Comparison of ENCODE assay signal across 17 cellular contexts in the genomic region with DNA sequence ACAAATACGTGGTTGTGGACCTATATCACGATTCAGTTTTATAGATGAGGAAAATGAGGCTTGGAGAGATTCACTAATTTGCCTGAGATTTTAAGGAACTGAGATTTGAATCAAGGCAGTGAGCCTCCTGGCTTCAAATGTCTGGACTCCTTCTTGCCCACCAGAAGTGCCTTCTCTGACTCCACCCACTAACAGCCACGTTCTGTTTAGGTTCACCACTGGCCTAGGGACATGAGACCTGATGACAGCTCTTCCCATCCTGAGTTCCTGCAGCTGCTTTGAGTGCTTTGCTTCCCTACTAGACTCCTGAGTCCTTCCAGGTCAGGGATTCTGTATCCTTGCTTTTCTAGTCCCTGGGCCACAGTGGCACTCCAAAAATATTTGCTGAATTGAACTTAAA. TPM values are rescaled to one million over a fixed set of nuclear protein-coding genes. Genes with fewer than 3 reads are reported as not detected.
DNase-seq lines count a peak whose midpoint lies in the region; ATAC-seq and TF ChIP-seq lines count a peak whose summit lies in the region.
"Had no signal": no experiment of that assay in that cellular context is flagged by ENCODE, and none has a peak within 500 bp of the region (broad histone marks: within the 10 kb centered on the region; RNA-seq: fewer than 3 reads in every experiment).

No MANE protein-coding gene starts in this region.

- H2BK15ac ChIP-seq in mesendoderm (replicated peaks; ENCODE audit: low read depth): no peak overlapping the region

- H2BK5ac ChIP-seq in mesendoderm (ENCODE audit: low read length): no peak overlapping the region

- peaks cover 0 to 4% (median 0%) of the 10 kb centered on the region in 3 donors for H3K27me3 Mint-ChIP-seq in CD14-positive monocyte (ENCODE audit: low read depth in 3 of 3)
- H3K27me3 Mint-ChIP-seq in Calu3 (ENCODE audit: unreplicated experiment): no peaks in the 10 kb centered on the region
- H3K27me3 Mint-ChIP-seq: B cell had no signal

- H3K36me3 Mint-ChIP-seq in CD14-positive monocyte (peaks cover 82 to 97% of the 10 kb centered on the region in 2 donors), Calu3 (ENCODE audit: insufficient read depth, unreplicated experiment) (peaks cover 28% of the 10 kb centered on the region)

- no peaks in the 10 kb centered on the region for H3K79me2 ChIP-seq in mesendoderm (ENCODE audit: control insufficient read depth, insufficient read depth, low read length)

- no peak for ATAC-seq in GM21367 (IDR thresholded peaks at IDR 0.05; ENCODE audit: unreplicated experiment)
- no peak for ATAC-seq in HG02763 (IDR thresholded peaks at IDR 0.05; ENCODE audit: unreplicated experiment)
- ATAC-seq: CD8-positive, alpha-beta T cell; HepG2 had no signal

- no peak overlapping the region for H3K18ac ChIP-seq in mesendoderm (ENCODE audit: low read length)

- no peak overlapping the region for H4K8ac ChIP-seq in mesendoderm (ENCODE audit: low read depth, low read length)

- intact Hi-C loops in CD14-positive monocyte (cut with micrococcal nuclease): no loop called here
- intact Hi-C loops in Calu3 (cut with micrococcal nuclease; ENCODE audit: unreplicated experiment): no loop called here

- H2BK120ac ChIP-seq in mesendoderm (ENCODE audit: low read depth, low read length): no peak overlapping the region

- no peak for TF ChIP-seq CTCF in CD14-positive monocyte (IDR thresholded peaks at IDR 0.05)
- no peak for TF ChIP-seq CTCF in Calu3 (IDR thresholded peaks at IDR 0.05; ENCODE audit: unreplicated experiment)

- peak overlapping the region in 4 of 7 donors; percentile 30 to 75 (median 59) for H3K27ac Mint-ChIP-seq in CD14-positive monocyte
- H3K27ac Mint-ChIP-seq in Calu3 (ENCODE audit: unreplicated experiment): peak overlapping the region; percentile 23
- H3K27ac Mint-ChIP-seq: B cell; CD8-positive, alpha-beta T cell; H9 had no signal

- H3K4me2 ChIP-seq in mesendoderm (ENCODE audit: low read length): no peak overlapping the region
- H3K4me2 ChIP-seq: KMS-11 had no signal

- no peaks in the 10 kb centered on the region for H3K79me1 ChIP-seq in mesendoderm (ENCODE audit: low read length)

- H3K36me3 ChIP-seq in mesendoderm (ENCODE audit: control insufficient read depth, insufficient read depth, low read length): peaks cover 3% of the 10 kb centered on the region

- no peaks in the 10 kb centered on the region for H3K27me3 ChIP-seq in mesendoderm (ENCODE audit: insufficient read depth, low read length, poor library complexity)

- no peak overlapping the region for H3K56ac ChIP-seq in mesendoderm (ENCODE audit: low read length)

- H3K9me3 Mint-ChIP-seq in CD14-positive monocyte: no peaks in the 10 kb centered on the region
- no peaks in the 10 kb centered on the region for H3K9me3 Mint-ChIP-seq in Calu3 (ENCODE audit: low read depth, unreplicated experiment)
- H3K9me3 Mint-ChIP-seq: CD8-positive, alpha-beta T cell; H9 had no signal

- no peak overlapping the region for H3K4ac ChIP-seq in mesendoderm (ENCODE audit: low read depth, low read length)

- no peaks in the 10 kb centered on the region for H3K4me1 ChIP-seq in mesendoderm (ENCODE audit: control insufficient read depth, low read depth, low read length)

- no peak overlapping the region for H4K5ac ChIP-seq in mesendoderm (ENCODE audit: low read length)

- no peak overlapping the region for H3K27ac ChIP-seq in mesendoderm (ENCODE audit: low read depth, low read length)
- H3K27ac ChIP-seq: GM23248, KMS-11 had no signal

- no TSS peak for BruUV-seq in Calu3 (replicated peaks; lab: Mats Ljungman, UMichigan)

- WGBS in mesendoderm (ENCODE audit: extremely low coverage, insufficient coverage, low lambda C conversion rate): no CpG with 5 or more reads among the region's 3 CpGs

- no peak overlapping the region for H3K4me3 Mint-ChIP-seq in CD14-positive monocyte
- no peak overlapping the region for H3K4me3 Mint-ChIP-seq in Calu3 (ENCODE audit: low read depth, unreplicated experiment)
- H3K4me3 Mint-ChIP-seq: B cell; CD8-positive, alpha-beta T cell; H9 had no signal

- H3K9ac ChIP-seq in mesendoderm (ENCODE audit: low read length): no peak overlapping the region
- H3K9ac ChIP-seq: GM23248, KMS-11 had no signal

- no peak overlapping the region for H2AK5ac ChIP-seq in mesendoderm (ENCODE audit: low read length)

- no peak overlapping the region for H3K4me3 ChIP-seq in mesendoderm (ENCODE audit: low read length)
- H3K4me3 ChIP-seq: GM23248 had no signal

- peaks cover 3% of the 10 kb centered on the region for H3K4me1 Mint-ChIP-seq in CD14-positive monocyte
- peaks cover 24% of the 10 kb centered on the region for H3K4me1 Mint-ChIP-seq in Calu3 (ENCODE audit: low read depth, unreplicated experiment)
- H3K4me1 Mint-ChIP-seq: B cell had no signal

- H3K23ac ChIP-seq in mesendoderm (ENCODE audit: low read length): no peak overlapping the region

- CTCF ChIA-PET in Calu3 (lab: Charles Lee): no interaction called here

- DNase-seq in CD14-positive monocyte (ENCODE audit: low spot score) (no peak), Calu3 (no peak), SK-N-DZ (ENCODE audit: low spot score) (peak; percentile 18), mesendoderm (peak; percentile 27), glomerular visceral epithelial cell (ENCODE audit: extremely low spot score) (no peak), dermis blood vessel endothelial cell (no peak)
- DNase-seq: C1 segment of cervical spinal cord; CD8-positive, alpha-beta T cell; COR-L47; GM23248; H9 had no signal

RNA-seq across cellular contexts. Expression of a gene that starts 57.1 kb away (rescaled TPM):
- 100 to 1,000 TPM; 543 to 876 TPM for polyA plus RNA-seq in CD14-positive monocyte
- total RNA-seq in Calu3 (2022): 75.3 and 98.1 TPM in 2 replicates
- polyA plus RNA-seq in SK-N-DZ (2014; cell fraction: cytosol; rRNA removed): not detected in 2 replicates
- not detected in 2 replicates for polyA plus RNA-seq in SK-N-DZ (2014; cell fraction: nucleus; rRNA removed)
- polyA plus RNA-seq in mesendoderm (2013, experiment 1 of 2): 71.4 TPM
- polyA plus RNA-seq in mesendoderm (2013, experiment 2 of 2): 74.9 TPM
- 0.34 and 1.4 TPM in 2 replicates for total RNA-seq in dermis blood vessel endothelial cell
- total RNA-seq: A172; CD8-positive, alpha-beta T cell; HepG2 had no signal
- polyA plus RNA-seq: HepG2 had no signal

Comparison
In these comparisons a context has a peak if more than half of its experiments do, and no peak if none do; other contexts are left out.
1. DNase-seq: peak in SK-N-DZ (single experiment) and mesendoderm (single experiment); none in CD14-positive monocyte (single experiment), Calu3 (single experiment), glomerular visceral epithelial cell (single experiment) and dermis blood vessel endothelial cell (single experiment).
2. RNA of a gene that starts 57.1 kb away (total RNA-seq): 75.3 to 98.1 TPM in Calu3; 0.34 to 1.4 TPM in dermis blood vessel endothelial cell; every median in the first group is over 10 times any median in the second.